8 cellular contexts compared by ENCODE assay signal in genomic region chr3:132722165-132723023, GRCh38. TPM values are rescaled to one million over a fixed set of nuclear protein-coding genes. Genes with fewer than 3 reads are reported as not detected.
DNase-seq lines count a peak whose midpoint lies in the region; ATAC-seq and TF ChIP-seq lines count a peak whose summit lies in the region.

A gene with protein sequence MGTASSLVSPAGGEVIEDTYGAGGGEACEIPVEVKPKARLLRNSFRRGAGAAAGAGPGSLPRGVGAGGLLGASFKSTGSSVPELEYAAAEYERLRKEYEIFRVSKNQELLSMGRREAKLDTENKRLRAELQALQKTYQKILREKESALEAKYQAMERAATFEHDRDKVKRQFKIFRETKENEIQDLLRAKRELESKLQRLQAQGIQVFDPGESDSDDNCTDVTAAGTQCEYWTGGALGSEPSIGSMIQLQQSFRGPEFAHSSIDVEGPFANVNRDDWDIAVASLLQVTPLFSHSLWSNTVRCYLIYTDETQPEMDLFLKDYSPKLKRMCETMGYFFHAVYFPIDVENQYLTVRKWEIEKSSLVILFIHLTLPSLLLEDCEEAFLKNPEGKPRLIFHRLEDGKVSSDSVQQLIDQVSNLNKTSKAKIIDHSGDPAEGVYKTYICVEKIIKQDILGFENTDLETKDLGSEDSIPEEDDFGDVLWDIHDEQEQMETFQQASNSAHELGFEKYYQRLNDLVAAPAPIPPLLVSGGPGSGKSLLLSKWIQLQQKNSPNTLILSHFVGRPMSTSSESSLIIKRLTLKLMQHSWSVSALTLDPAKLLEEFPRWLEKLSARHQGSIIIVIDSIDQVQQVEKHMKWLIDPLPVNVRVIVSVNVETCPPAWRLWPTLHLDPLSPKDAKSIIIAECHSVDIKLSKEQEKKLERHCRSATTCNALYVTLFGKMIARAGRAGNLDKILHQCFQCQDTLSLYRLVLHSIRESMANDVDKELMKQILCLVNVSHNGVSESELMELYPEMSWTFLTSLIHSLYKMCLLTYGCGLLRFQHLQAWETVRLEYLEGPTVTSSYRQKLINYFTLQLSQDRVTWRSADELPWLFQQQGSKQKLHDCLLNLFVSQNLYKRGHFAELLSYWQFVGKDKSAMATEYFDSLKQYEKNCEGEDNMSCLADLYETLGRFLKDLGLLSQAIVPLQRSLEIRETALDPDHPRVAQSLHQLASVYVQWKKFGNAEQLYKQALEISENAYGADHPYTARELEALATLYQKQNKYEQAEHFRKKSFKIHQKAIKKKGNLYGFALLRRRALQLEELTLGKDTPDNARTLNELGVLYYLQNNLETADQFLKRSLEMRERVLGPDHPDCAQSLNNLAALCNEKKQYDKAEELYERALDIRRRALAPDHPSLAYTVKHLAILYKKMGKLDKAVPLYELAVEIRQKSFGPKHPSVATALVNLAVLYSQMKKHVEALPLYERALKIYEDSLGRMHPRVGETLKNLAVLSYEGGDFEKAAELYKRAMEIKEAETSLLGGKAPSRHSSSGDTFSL (N-terminal part only) (minus strand): TSS chr3:132722409. CDS start chr3:132722355, 54 bp downstream.

- peaks cover 31% of the 10 kb centered on the region for H3K4me1 Mint-ChIP-seq in activated naive CD4-positive, alpha-beta T cell treated with anti-CD3 and anti-CD28 coated beads, Interleukin-2, amount 10 ng/mL, durations not matched to agents 7 days and 5 days

- H3K36me3 Mint-ChIP-seq in activated naive CD4-positive, alpha-beta T cell treated with anti-CD3 and anti-CD28 coated beads, Interleukin-2, amount 10 ng/mL, durations not matched to agents 7 days and 5 days, result peaks cover 13% of the 10 kb centered on the region

- no peaks in the 10 kb centered on the region for H3K27me3 ChIP-seq in gastroesophageal sphincter

- H3K27me3 Mint-ChIP-seq in activated naive CD4-positive, alpha-beta T cell treated with anti-CD3 and anti-CD28 coated beads, Interleukin-2, amount 10 ng/mL, durations not matched to agents 7 days and 5 days, result no peaks in the 10 kb centered on the region

- H3K36me3 ChIP-seq in SK-N-MC (ENCODE audit: insufficient read depth, low read length) (no peaks in the 10 kb centered on the region), gastroesophageal sphincter (peaks cover 2 to 18% of the 10 kb centered on the region in 2 donors)

- H3K9ac ChIP-seq in SK-N-MC (ENCODE audit: insufficient read length), result peak within 1 kb of the TSS; percentile 79

- peak; percentile 67 for DNase-seq in GM04503 (ENCODE audit: low read depth)
- peak; percentile 77 for DNase-seq in HFF-Myc (ENCODE audit: extremely low read depth, low read depth)
- DNase-seq in NAMALWA (ENCODE audit: low spot score), result peak; percentile 91
- peak; percentile 52 for DNase-seq in SK-N-MC (ENCODE audit: low read depth, low spot score)
- peak; percentile 97 for DNase-seq in activated naive CD4-positive, alpha-beta T cell treated with anti-CD3 and anti-CD28 coated beads, Interleukin-2, amount 10 ng/mL, durations not matched to agents 7 days and 5 days
- DNase-seq in nucleus accumbens (lab: John Stamatoyannopoulos, UW), result peak; percentile 77 to 100 (median 99)

- peak; percentile 90 for ATAC-seq in gastroesophageal sphincter

- peaks cover 9 to 50% (median 14%) of the 10 kb centered on the region in 3 donors for H3K4me1 ChIP-seq in gastroesophageal sphincter

- TF ChIP-seq EP300 in gastroesophageal sphincter (IDR thresholded peaks at IDR 0.05), result no peak

- H3K9me3 ChIP-seq in SK-N-MC (ENCODE audit: low read depth, low read length) (no peaks in the 10 kb centered on the region), gastroesophageal sphincter (no peaks in the 10 kb centered on the region)

- 0% methylated on average over 9 of the region's 96 CpGs; no CpG with 5 or more reads in 1 of the 2 donors for WGBS in gastroesophageal sphincter (ENCODE audit: low coverage in 1 of 2), 2 donors

- no peaks in the 10 kb centered on the region for H3K9me3 Mint-ChIP-seq in activated naive CD4-positive, alpha-beta T cell treated with anti-CD3 and anti-CD28 coated beads, Interleukin-2, amount 10 ng/mL, durations not matched to agents 7 days and 5 days

- CTCF ChIA-PET in activated naive CD4-positive, alpha-beta T cell treated with anti-CD3 and anti-CD28 coated beads, Interleukin-2, amount 10 ng/mL, durations not matched to agents 7 days and 5 days (lab: Charles Lee), result interaction anchor here (1.1 kb wide), 1 partner anchor 701 kb away, joined by 3 read pairs; no protein-coding TSS in a partner anchor

- peak within 1 kb of the TSS; percentile 74 for H3K4me3 ChIP-seq in HFF-Myc (replicated peaks; ENCODE audit: low read depth, low read length)
- H3K4me3 ChIP-seq in SK-N-MC, result peak within 1 kb of the TSS; percentile 93
- H3K4me3 ChIP-seq in gastroesophageal sphincter, result peak within 1 kb of the TSS; percentile 77 to 88

- TF ChIP-seq POLR2A in gastroesophageal sphincter (IDR thresholded peaks at IDR 0.05), result peak; percentile 68 to 71

- TF ChIP-seq CTCF in HFF-Myc (IDR thresholded peaks at IDR 0.05; ENCODE audit: low read depth, low read length, missing control alignments) (no peak), gastroesophageal sphincter (IDR thresholded peaks at IDR 0.05) (peak in 2 of 4 experiments; percentile 1 to 28)

- peak within 1 kb of the TSS; percentile 89 for H3K27ac Mint-ChIP-seq in activated naive CD4-positive, alpha-beta T cell treated with anti-CD3 and anti-CD28 coated beads, Interleukin-2, amount 10 ng/mL, durations not matched to agents 7 days and 5 days

- peak within 1 kb of the TSS; percentile 92 for H3K4me3 Mint-ChIP-seq in activated naive CD4-positive, alpha-beta T cell treated with anti-CD3 and anti-CD28 coated beads, Interleukin-2, amount 10 ng/mL, durations not matched to agents 7 days and 5 days

- no peak within 1 kb of the TSS for H3K27ac ChIP-seq in SK-N-MC
- H3K27ac ChIP-seq in gastroesophageal sphincter, result peak within 1 kb of the TSS; percentile 93 to 99 (median 97)
- H3K27ac ChIP-seq in temporal lobe (ENCODE audit: low read depth, low read length), result peak within 1 kb of the TSS; percentile 87

RNA-seq across cellular contexts. Expression of the gene that starts here (rescaled TPM):
- total RNA-seq in gastroesophageal sphincter, result 10 to 100 TPM; 20.5 to 49.8 (median 37.6) TPM
- total RNA-seq in temporal lobe, result 14.5 TPM
